In genomic region chr19:54160182-54160811, GRCh38 we compare ENCODE assay signal across 8 cellular contexts. TPM values are rescaled to one million over a fixed set of nuclear protein-coding genes. Genes with fewer than 3 reads are reported as not detected.
DNase-seq lines count a peak whose midpoint lies in the region; ATAC-seq lines count a peak whose summit lies in the region.

No MANE protein-coding gene starts in this region.

- H3K9me3 ChIP-seq in ES-I3 (ENCODE audit: control insufficient read depth, insufficient read depth, low read length) (no peaks in the 10 kb centered on the region), iPS-18a (ENCODE audit: control insufficient read depth, low read depth, low read length) (no peaks in the 10 kb centered on the region)

- H3K27me3 ChIP-seq in iPS-18a (ENCODE audit: control insufficient read depth, insufficient read depth, low read length), result peaks cover 11% of the 10 kb centered on the region

- H3K9ac ChIP-seq in ES-I3 (ENCODE audit: low read depth, low read length) (peak overlapping the region; percentile 70), iPS-18a (ENCODE audit: low read length) (peak overlapping the region; percentile 51)

- peaks cover 29% of the 10 kb centered on the region for H3K36me3 Mint-ChIP-seq in activated CD8-positive, alpha-beta T cell treated with anti-CD3 and anti-CD28 coated beads, Interleukin-2, amount 10 ng/mL, durations not matched to agents 7 days and 5 days (ENCODE audit: low read depth)

- POLR2A ChIA-PET in activated CD8-positive, alpha-beta T cell treated with anti-CD3 and anti-CD28 coated beads, Interleukin-2, amount 10 ng/mL, durations not matched to agents 7 days and 5 days (lab: Charles Lee), result interaction anchor here (1.0 to 3.1 kb wide), 10 partner anchors 8 to 45 kb away, joined by 4 to 18 read pairs (median 10); partner anchors contain the start of genes CNOT3, MBOAT7, PRPF31 and RPS9

- H3K27ac ChIP-seq in iPS-18a (ENCODE audit: low read length), result no peak overlapping the region

- H3K9me3 Mint-ChIP-seq in activated CD8-positive, alpha-beta T cell treated with anti-CD3 and anti-CD28 coated beads, Interleukin-2, amount 10 ng/mL, durations not matched to agents 7 days and 5 days (ENCODE audit: insufficient read depth), result no peaks in the 10 kb centered on the region
- H3K9me3 Mint-ChIP-seq in stimulated activated naive CD8-positive, alpha-beta T cell treated with anti-CD3 and anti-CD28 coated beads, Interleukin-15, amount 100 ng/mL, for 72 hours, result no peaks in the 10 kb centered on the region

- peak overlapping the region; percentile 98 for H3K4me3 Mint-ChIP-seq in activated CD8-positive, alpha-beta T cell treated with anti-CD3 and anti-CD28 coated beads, Interleukin-2, amount 10 ng/mL, durations not matched to agents 7 days and 5 days
- H3K4me3 Mint-ChIP-seq in stimulated activated naive CD8-positive, alpha-beta T cell treated with anti-CD3 and anti-CD28 coated beads, Interleukin-15, amount 100 ng/mL, for 72 hours, result peak overlapping the region; percentile 90 to 98

- peak; percentile 9 for ATAC-seq in HG03196 (IDR thresholded peaks at IDR 0.05; ENCODE audit: unreplicated experiment)
- peak; percentile 0 for ATAC-seq in activated CD8-positive, alpha-beta T cell treated with anti-CD3 and anti-CD28 coated beads, Interleukin-2, amount 10 ng/mL, durations not matched to agents 7 days and 5 days
- ATAC-seq in stimulated activated naive CD8-positive, alpha-beta T cell treated with anti-CD3 and anti-CD28 coated beads, Interleukin-15, amount 100 ng/mL, for 72 hours, result no peak

- H3K36me3 ChIP-seq in ES-I3 (ENCODE audit: insufficient read depth, low read length) (no peaks in the 10 kb centered on the region), iPS-18a (ENCODE audit: control insufficient read depth, low read depth, low read length) (peaks cover 15% of the 10 kb centered on the region)

- in situ Hi-C loops in ACHN (cut with HindIII; ENCODE audit: low pct_ligation_motif_present, low pct_unique_long_range_greater_than_20kb, low sequenced_read_pairs), result no loop called here

- peak overlapping the region; percentile 100 for H3K27ac Mint-ChIP-seq in activated CD8-positive, alpha-beta T cell treated with anti-CD3 and anti-CD28 coated beads, Interleukin-2, amount 10 ng/mL, durations not matched to agents 7 days and 5 days
- H3K27ac Mint-ChIP-seq in stimulated activated naive CD8-positive, alpha-beta T cell treated with anti-CD3 and anti-CD28 coated beads, Interleukin-15, amount 100 ng/mL, for 72 hours, result peak overlapping the region; percentile 97

- H3K4me1 ChIP-seq in ES-I3 (ENCODE audit: insufficient read depth, low read length), result peaks cover 3% of the 10 kb centered on the region
- H3K4me1 ChIP-seq in iPS-18a (ENCODE audit: control insufficient read depth, low read depth, low read length), result peaks cover 3% of the 10 kb centered on the region

- peak overlapping the region; percentile 78 for H3K4me3 ChIP-seq in iPS-18a (ENCODE audit: low read length)

- H3K27me3 Mint-ChIP-seq in activated CD8-positive, alpha-beta T cell treated with anti-CD3 and anti-CD28 coated beads, Interleukin-2, amount 10 ng/mL, durations not matched to agents 7 days and 5 days (ENCODE audit: low read depth), result peaks cover 2% of the 10 kb centered on the region
- H3K27me3 Mint-ChIP-seq in stimulated activated naive CD8-positive, alpha-beta T cell treated with anti-CD3 and anti-CD28 coated beads, Interleukin-15, amount 100 ng/mL, for 72 hours, result peaks cover 10% of the 10 kb centered on the region

- peaks cover 63% of the 10 kb centered on the region for H3K4me1 Mint-ChIP-seq in activated CD8-positive, alpha-beta T cell treated with anti-CD3 and anti-CD28 coated beads, Interleukin-2, amount 10 ng/mL, durations not matched to agents 7 days and 5 days (ENCODE audit: low read depth)
- H3K4me1 Mint-ChIP-seq in stimulated activated naive CD8-positive, alpha-beta T cell treated with anti-CD3 and anti-CD28 coated beads, Interleukin-15, amount 100 ng/mL, for 72 hours, result peaks cover 78% of the 10 kb centered on the region

- CTCF ChIA-PET in activated CD8-positive, alpha-beta T cell treated with anti-CD3 and anti-CD28 coated beads, Interleukin-2, amount 10 ng/mL, durations not matched to agents 7 days and 5 days (lab: Charles Lee), result interaction anchor here (0.9 to 1.9 kb wide), 5 partner anchors 19 to 106 kb away, joined by 3 to 7 read pairs (median 4); partner anchors contain the start of genes CNOT3 and MBOAT7

- DNase-seq in activated CD8-positive, alpha-beta T cell treated with anti-CD3 and anti-CD28 coated beads, Interleukin-2, amount 10 ng/mL, durations not matched to agents 7 days and 5 days, result no peak
- DNase-seq in stimulated activated naive CD8-positive, alpha-beta T cell treated with anti-CD3 and anti-CD28 coated beads, Interleukin-15, amount 100 ng/mL, for 72 hours, result no peak
- DNase-seq in putamen (ENCODE audit: low spot score) (no peak), NCI-H128 (lab: John Stamatoyannopoulos, UW; ENCODE audit: unreplicated experiment) (no peak), ACHN (no peak)

RNA-seq across cellular contexts. Expression of gene LENG1, which starts 0.8 kb away (rescaled TPM):
- 1 to 10 TPM; 6.6 to 7.5 TPM for total RNA-seq in activated CD8-positive, alpha-beta T cell treated with anti-CD3 and anti-CD28 coated beads, Interleukin-2, amount 10 ng/mL, durations not matched to agents 7 days and 5 days

RNA-seq across cellular contexts. Expression of gene TMC4, which starts 12.7 kb away (rescaled TPM):
- under 1 TPM; 0.55 to 0.76 TPM for total RNA-seq in activated CD8-positive, alpha-beta T cell treated with anti-CD3 and anti-CD28 coated beads, Interleukin-2, amount 10 ng/mL, durations not matched to agents 7 days and 5 days

RNA-seq across cellular contexts. Expression of gene CNOT3, which starts 22.7 kb away (rescaled TPM):
- total RNA-seq in activated CD8-positive, alpha-beta T cell treated with anti-CD3 and anti-CD28 coated beads, Interleukin-2, amount 10 ng/mL, durations not matched to agents 7 days and 5 days, result 10 to 100 TPM; 55.1 to 58.4 TPM

RNA-seq across cellular contexts. Expression of gene MBOAT7, which starts 29.1 kb away (rescaled TPM):
- total RNA-seq in activated CD8-positive, alpha-beta T cell treated with anti-CD3 and anti-CD28 coated beads, Interleukin-2, amount 10 ng/mL, durations not matched to agents 7 days and 5 days, result 10 to 100 TPM; 56.9 to 58.8 TPM

RNA-seq across cellular contexts. Expression of gene TSEN34, which starts 30.8 kb away (rescaled TPM):
- 10 to 100 TPM; 11.2 to 11.9 TPM for total RNA-seq in activated CD8-positive, alpha-beta T cell treated with anti-CD3 and anti-CD28 coated beads, Interleukin-2, amount 10 ng/mL, durations not matched to agents 7 days and 5 days
